Comparison of ENCODE assay signal across 25 cellular contexts in the genomic region with DNA sequence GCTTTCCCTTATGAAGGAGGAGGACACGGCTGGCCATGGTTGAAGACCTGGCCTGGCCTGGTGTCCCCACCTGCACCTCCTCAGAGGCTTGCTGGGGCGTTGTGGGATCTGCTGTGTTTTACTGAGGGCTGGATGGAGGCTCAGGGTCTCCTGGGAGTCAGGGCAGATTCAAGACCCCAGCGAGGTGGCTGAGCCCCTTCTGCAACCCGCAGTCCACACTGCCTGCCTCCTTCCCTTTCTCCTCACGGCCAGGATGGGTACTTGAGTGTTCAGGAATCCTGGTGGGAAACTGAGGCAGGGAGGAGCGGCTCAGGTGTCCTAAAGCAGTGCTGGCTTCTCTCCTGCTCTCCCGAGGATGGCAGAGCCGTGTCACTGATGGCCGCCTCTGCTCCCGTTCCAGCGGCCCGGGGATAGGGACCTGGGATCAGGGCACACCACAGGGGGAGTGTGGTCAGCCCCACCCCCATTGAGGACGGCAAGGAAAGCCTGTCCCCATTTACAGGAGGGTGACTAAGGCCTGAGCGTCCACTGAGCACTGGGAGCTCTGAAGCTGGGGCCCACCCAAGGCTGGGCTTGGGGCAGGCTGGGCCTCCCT.
"Had no signal": no experiment of that assay in that cellular context is flagged by ENCODE, and none has a peak within 500 bp of the region (broad histone marks: within the 10 kb centered on the region; RNA-seq: fewer than 3 reads in every experiment).

No MANE protein-coding gene starts in this region.

- H3K9me3 ChIP-seq: esophagus muscularis mucosa, pancreas, prostate gland, sigmoid colon, stomach, tibial artery had no signal

- H3K27ac ChIP-seq: brain microvascular endothelial cell, esophagus muscularis mucosa, foreskin keratinocyte, pancreas, prostate gland, sigmoid colon, stomach, tibial artery had no signal

- H3K4me3 Mint-ChIP-seq: activated naive CD4-positive, alpha-beta T cell treated with anti-CD3 and anti-CD28 coated beads for 36 hours; activated naive CD8-positive, alpha-beta T cell treated with anti-CD3 and anti-CD28 coated beads, Interleukin-2, amount 10 ng/mL, durations not matched to agents 7 days and 5 days; endodermal cell; mesothelial cell of epicardium; naive B cell; nephron progenitor cell; stimulated activated naive B cell treated with anti-CD40 and anti-IgM and Interleukin-4, amounts not matched to agents 10 μg/mL and 1 μg/mL and 100 μg/mL, for 72 hours had no signal

- H3K36me3 Mint-ChIP-seq: mesothelial cell of epicardium; naive B cell; stimulated activated naive B cell treated with anti-CD40 and anti-IgM and Interleukin-4, amounts not matched to agents 10 μg/mL and 1 μg/mL and 100 μg/mL, for 72 hours had no signal

- DNase-seq: activated CD4-positive, alpha-beta T cell treated with anti-CD3 and anti-CD28 coated beads for 4 hours; activated CD4-positive, alpha-beta T cell treated with anti-CD3 and anti-CD28 coated beads, Interleukin-2, amount 50 U/mL, for 48 hours; activated CD4-positive, CD25-positive, alpha-beta regulatory T cell; activated effector memory CD4-positive, alpha-beta T cell treated with Interleukin-2 at 50 U/mL for 16 hours; activated naive CD4-positive, alpha-beta T cell treated with anti-CD3 and anti-CD28 coated beads for 36 hours; activated naive CD8-positive, alpha-beta T cell treated with anti-CD3 and anti-CD28 coated beads, Interleukin-2, amount 10 ng/mL, durations not matched to agents 7 days and 5 days; brain microvascular endothelial cell; caudate nucleus; endodermal cell; foreskin keratinocyte; islet precursor cell; left cardiac atrium; mammary epithelial cell; naive B cell; nephron progenitor cell; retina; sigmoid colon; small intestine; stimulated activated naive B cell treated with anti-CD40 and anti-IgM and Interleukin-4, amounts not matched to agents 10 μg/mL and 1 μg/mL and 100 μg/mL, for 72 hours; stomach; tibial artery had no signal

- H3K4me1 Mint-ChIP-seq: activated naive CD8-positive, alpha-beta T cell treated with anti-CD3 and anti-CD28 coated beads, Interleukin-2, amount 10 ng/mL, durations not matched to agents 7 days and 5 days; endodermal cell; nephron progenitor cell; stimulated activated naive B cell treated with anti-CD40 and anti-IgM and Interleukin-4, amounts not matched to agents 10 μg/mL and 1 μg/mL and 100 μg/mL, for 72 hours had no signal

- H3K27me3 ChIP-seq: brain microvascular endothelial cell, foreskin keratinocyte, pancreas had no signal

- H3K27ac Mint-ChIP-seq: activated naive CD4-positive, alpha-beta T cell treated with anti-CD3 and anti-CD28 coated beads for 36 hours; activated naive CD8-positive, alpha-beta T cell treated with anti-CD3 and anti-CD28 coated beads, Interleukin-2, amount 10 ng/mL, durations not matched to agents 7 days and 5 days; endodermal cell; mesothelial cell of epicardium; nephron progenitor cell; stimulated activated naive B cell treated with anti-CD40 and anti-IgM and Interleukin-4, amounts not matched to agents 10 μg/mL and 1 μg/mL and 100 μg/mL, for 72 hours had no signal

- H3K27me3 Mint-ChIP-seq: activated naive CD8-positive, alpha-beta T cell treated with anti-CD3 and anti-CD28 coated beads, Interleukin-2, amount 10 ng/mL, durations not matched to agents 7 days and 5 days; naive B cell; stimulated activated naive B cell treated with anti-CD40 and anti-IgM and Interleukin-4, amounts not matched to agents 10 μg/mL and 1 μg/mL and 100 μg/mL, for 72 hours had no signal

- ATAC-seq: foreskin keratinocyte; left cardiac atrium; pancreas; stimulated activated naive B cell treated with anti-CD40 and anti-IgM and Interleukin-4, amounts not matched to agents 10 μg/mL and 1 μg/mL and 100 μg/mL, for 72 hours had no signal

- H3K36me3 ChIP-seq: brain microvascular endothelial cell, esophagus muscularis mucosa, pancreas, prostate gland, sigmoid colon, tibial artery had no signal

- H3K9me3 Mint-ChIP-seq: activated naive CD4-positive, alpha-beta T cell treated with anti-CD3 and anti-CD28 coated beads for 36 hours; mesothelial cell of epicardium; naive B cell; nephron progenitor cell; stimulated activated naive B cell treated with anti-CD40 and anti-IgM and Interleukin-4, amounts not matched to agents 10 μg/mL and 1 μg/mL and 100 μg/mL, for 72 hours had no signal

- H3K4me3 ChIP-seq: esophagus muscularis mucosa, pancreas, prostate gland, sigmoid colon, stomach, tibial artery had no signal

- H3K4me1 ChIP-seq: esophagus muscularis mucosa, foreskin keratinocyte, pancreas, prostate gland, sigmoid colon, stomach, tibial artery had no signal
